1 cellular context compared by ENCODE assay signal in genomic region chr6:122696853-122697252, GRCh38.
TF ChIP-seq lines count a peak whose summit lies in the region.

No MANE protein-coding gene starts in this region.

TF ChIP-seq in SK-N-SH, 30 proteins besides CTCF, POLR2A, EP300 and RAD21 (continued from another document):
- no peak for TF ChIP-seq GABPA (IDR thresholded peaks at IDR 0.05; ENCODE audit: low read depth)
